ENCODE assay signal across 8 cellular contexts in genomic region chr11:108122166-108122628, GRCh38. TPM values are rescaled to one million over a fixed set of nuclear protein-coding genes. Genes with fewer than 3 reads are reported as not detected.
DNase-seq lines count a peak whose midpoint lies in the region; ATAC-seq lines count a peak whose summit lies in the region.

No MANE protein-coding gene starts in this region.

- no peaks in the 10 kb centered on the region for H3K36me3 ChIP-seq in neuronal stem cell (replicated peaks in 1 of 2; ENCODE audit: control insufficient read depth in 2 of 2, insufficient read depth in 2 of 2, low read length in 2 of 2)

- H3K9me3 ChIP-seq in neuronal stem cell (replicated peaks in 1 of 2; ENCODE audit: control insufficient read depth in 2 of 2, insufficient read depth in 1 of 2, low read depth in 1 of 2, low read length in 2 of 2): no peaks in the 10 kb centered on the region

- H4K91ac ChIP-seq in neuronal stem cell (ENCODE audit: low read depth, low read length, poor library complexity): no peak overlapping the region

- no peak overlapping the region for H3K23ac ChIP-seq in neuronal stem cell (ENCODE audit: low read depth, low read length, poor library complexity)

- peak overlapping the region; percentile 47 to 64 for H3K4me3 ChIP-seq in neuronal stem cell (ENCODE audit: low read length in 2 of 2)

- no peak overlapping the region for H3K4ac ChIP-seq in neuronal stem cell (ENCODE audit: low read length)

- H3K18ac ChIP-seq in neuronal stem cell (ENCODE audit: low read length): no peak overlapping the region

- no peak overlapping the region for H2AK5ac ChIP-seq in neuronal stem cell (ENCODE audit: low read depth, low read length)

- CTCF ChIA-PET in activated naive CD4-positive, alpha-beta T cell treated with anti-CD3 and anti-CD28 coated beads, Interleukin-2, amount 10 ng/mL, durations not matched to agents 7 days and 5 days (lab: Charles Lee): interaction anchor here (1.6 to 6.2 kb wide), 2 partner anchors 9 to 525 kb away, joined by 4 to 91 read pairs; no protein-coding TSS in a partner anchor

- ATAC-seq in GM21723 (IDR thresholded peaks at IDR 0.05; ENCODE audit: unreplicated experiment): no peak

- no peak overlapping the region for H2BK12ac ChIP-seq in neuronal stem cell (ENCODE audit: low read length)

- H3K27ac Mint-ChIP-seq in activated naive CD4-positive, alpha-beta T cell treated with anti-CD3 and anti-CD28 coated beads, Interleukin-2, amount 10 ng/mL, durations not matched to agents 7 days and 5 days: peak overlapping the region; percentile 72

- H3K14ac ChIP-seq in neuronal stem cell (ENCODE audit: low read length): no peak overlapping the region

- H3K36me3 Mint-ChIP-seq in activated naive CD4-positive, alpha-beta T cell treated with anti-CD3 and anti-CD28 coated beads, Interleukin-2, amount 10 ng/mL, durations not matched to agents 7 days and 5 days: peaks cover 18% of the 10 kb centered on the region

- no peak overlapping the region for H2BK120ac ChIP-seq in neuronal stem cell (ENCODE audit: low read depth, low read length)

- no peak overlapping the region for H3K9ac ChIP-seq in neuronal stem cell (ENCODE audit: low read depth, low read length, poor library complexity)

- peaks cover 3% of the 10 kb centered on the region for H3K79me1 ChIP-seq in neuronal stem cell (ENCODE audit: low read depth, low read length)

- peaks cover 4% of the 10 kb centered on the region in 2 donors for H3K4me1 ChIP-seq in neuronal stem cell (ENCODE audit: control insufficient read depth in 2 of 2, insufficient read depth in 1 of 2, low read depth in 1 of 2, low read length in 2 of 2)

- H2BK5ac ChIP-seq in neuronal stem cell (ENCODE audit: low read length): no peak overlapping the region

- peaks cover 0 to 5% (median 0%) of the 10 kb centered on the region in 3 experiments for H3K27me3 ChIP-seq in neuronal stem cell (ENCODE audit: control insufficient read depth in 3 of 3, insufficient read depth in 3 of 3, low read depth in 1 of 3, low read length in 3 of 3)

- no CpG with 5 or more reads among the region's 9 CpGs for WGBS in neuronal stem cell (ENCODE audit: extremely low coverage in 2 of 2, insufficient read length in 2 of 2, insufficient replicate concordance in 1 of 2), 2 donors

- H3K9me3 Mint-ChIP-seq in activated naive CD4-positive, alpha-beta T cell treated with anti-CD3 and anti-CD28 coated beads, Interleukin-2, amount 10 ng/mL, durations not matched to agents 7 days and 5 days: no peaks in the 10 kb centered on the region

- H3K4me3 Mint-ChIP-seq in activated naive CD4-positive, alpha-beta T cell treated with anti-CD3 and anti-CD28 coated beads, Interleukin-2, amount 10 ng/mL, durations not matched to agents 7 days and 5 days: peak overlapping the region; percentile 82

- peak overlapping the region; percentile 93 for H2AFZ ChIP-seq in neuronal stem cell (ENCODE audit: low read length)

- H4K8ac ChIP-seq in neuronal stem cell (ENCODE audit: low read depth, low read length): no peak overlapping the region

- no peak overlapping the region for H3K27ac ChIP-seq in neuronal stem cell (replicated peaks; ENCODE audit: low read length)

- no peaks in the 10 kb centered on the region for H3K27me3 Mint-ChIP-seq in activated naive CD4-positive, alpha-beta T cell treated with anti-CD3 and anti-CD28 coated beads, Interleukin-2, amount 10 ng/mL, durations not matched to agents 7 days and 5 days

- DNase-seq in activated naive CD4-positive, alpha-beta T cell treated with anti-CD3 and anti-CD28 coated beads, Interleukin-2, amount 10 ng/mL, durations not matched to agents 7 days and 5 days: no peak
- no peak for DNase-seq in activated naive CD4-positive, alpha-beta T cell treated with anti-CD3 and anti-CD28 coated beads, Interleukin-2, amount 50 U/mL, for 16 hours
- DNase-seq in SW480 (ENCODE audit: low spot score) (peak; percentile 24), fibroblast of gingiva (ENCODE audit: low read depth) (peak; percentile 68), neuronal stem cell (ENCODE audit: low spot score) (no peak)
- DNase-seq in stimulated activated CD4-positive, alpha-beta T cell treated with anti-CD3 and anti-CD28 coated beads, Interleukin-1b, Interleukin-23, amount 100 ng/mL, for 48 hours: no peak
- no peak for DNase-seq in activated effector memory CD4-positive, alpha-beta T cell treated with Interleukin-2 at 50 U/mL for 16 hours

- H3K4me1 Mint-ChIP-seq in activated naive CD4-positive, alpha-beta T cell treated with anti-CD3 and anti-CD28 coated beads, Interleukin-2, amount 10 ng/mL, durations not matched to agents 7 days and 5 days: peaks cover 50% of the 10 kb centered on the region

- H2BK15ac ChIP-seq in neuronal stem cell (ENCODE audit: low read length): no peak overlapping the region

- peak overlapping the region; percentile 26 for H3K4me2 ChIP-seq in neuronal stem cell (ENCODE audit: insufficient read depth, low read length, poor library complexity, severe bottlenecking)

RNA-seq across cellular contexts. Expression of gene ACAT1, which starts 0.8 kb away (rescaled TPM):
- 24.3 TPM for polyA plus RNA-seq in neuronal stem cell (2013, experiment 1 of 2)
- polyA plus RNA-seq in neuronal stem cell (2013, experiment 2 of 2): 23.5 TPM

Comparison
In these comparisons a context has a peak if more than half of its experiments do, and no peak if none do; other contexts are left out.
1. DNase-seq: peak in SW480 (single experiment) and fibroblast of gingiva (single experiment); none in activated naive CD4-positive, alpha-beta T cell treated with anti-CD3 and anti-CD28 coated beads, Interleukin-2, amount 10 ng/mL, durations not matched to agents 7 days and 5 days (single experiment), activated naive CD4-positive, alpha-beta T cell treated with anti-CD3 and anti-CD28 coated beads, Interleukin-2, amount 50 U/mL, for 16 hours (single experiment), neuronal stem cell (single experiment), stimulated activated CD4-positive, alpha-beta T cell treated with anti-CD3 and anti-CD28 coated beads, Interleukin-1b, Interleukin-23, amount 100 ng/mL, for 48 hours (single experiment) and activated effector memory CD4-positive, alpha-beta T cell treated with Interleukin-2 at 50 U/mL for 16 hours (single experiment).